ENCODE assay signal across 29 cellular contexts in genomic region chr10:24802378-24802777, GRCh38.
"Had no signal": no experiment of that assay in that cellular context is flagged by ENCODE, and none has a peak within 500 bp of the region (broad histone marks: within the 10 kb centered on the region; RNA-seq: fewer than 3 reads in every experiment).

No MANE protein-coding gene starts in this region.

- H3K27ac ChIP-seq: stomach, suprapubic skin, testis, thoracic aorta, thyroid gland, tibial artery, tibial nerve, transverse colon, upper lobe of left lung, upper lobe of right lung, uterus, vagina had no signal

- H3K4me3 Mint-ChIP-seq: stimulated activated effector memory CD8-positive, alpha-beta T cell treated with anti-CD3 and anti-CD28 coated beads, Interleukin-12 subunit alpha, Interleukin-12 subunit beta, amount 100 ng/mL, for 72 hours; stimulated activated memory B cell treated with anti-CD40 and anti-IgM and Interleukin-4, amounts not matched to agents 10 μg/mL and 1 μg/mL and 100 μg/mL, for 72 hours; stimulated activated naive B cell treated with anti-CD40 and anti-IgM and Interleukin-4, amounts not matched to agents 10 μg/mL and 1 μg/mL and 100 μg/mL, for 72 hours; stimulated activated naive CD8-positive, alpha-beta T cell treated with anti-CD3 and anti-CD28 coated beads, Interleukin-15, amount 100 ng/mL, for 72 hours; stimulated activated naive CD8-positive, alpha-beta T cell treated with anti-CD3 and anti-CD28 coated beads, Interleukin-15, Interleukin-2, amounts not matched to agents 100 ng/mL and 50 ng/mL, for 24 hours; type B pancreatic cell had no signal

- H3K27me3 Mint-ChIP-seq: stimulated activated naive CD8-positive, alpha-beta T cell treated with anti-CD3 and anti-CD28 coated beads, Interleukin-15, amount 100 ng/mL, for 72 hours; stimulated activated naive CD8-positive, alpha-beta T cell treated with anti-CD3 and anti-CD28 coated beads, Interleukin-15, Interleukin-2, amounts not matched to agents 100 ng/mL and 50 ng/mL, for 24 hours; type B pancreatic cell had no signal

- DNase-seq: stimulated activated CD4-positive, alpha-beta T cell treated with anti-CD3 and anti-CD28 coated beads, Interleukin-2, amount 100 ng/mL, for 48 hours; stimulated activated CD4-positive, alpha-beta T cell treated with anti-CD3 and anti-CD28 coated beads, Interleukin-4, amount 100 ng/mL, for 1 hour; stimulated activated CD4-positive, alpha-beta T cell treated with anti-CD3 and anti-CD28 coated beads, Interleukin-4, amount 100 ng/mL, for 24 hours; stimulated activated CD4-positive, alpha-beta T cell treated with anti-CD3 and anti-CD28 coated beads, Interleukin-4, amount 100 ng/mL, for 4 hours; stimulated activated CD8-positive, alpha-beta memory T cell treated with anti-CD3 and anti-CD28 coated beads, Interleukin-4, amount 100 ng/mL, for 48 hours; stimulated activated naive B cell treated with anti-CD40 and anti-IgM and Interleukin-4, amounts not matched to agents 10 μg/mL and 1 μg/mL and 100 μg/mL, for 72 hours; stimulated activated naive CD4-positive, alpha-beta T cell; stimulated activated naive CD4-positive, alpha-beta T cell treated with Interleukin-2 at 50 U/mL for 16 hours; stimulated activated naive CD8-positive, alpha-beta T cell treated with anti-CD3 and anti-CD28 coated beads, Interleukin-15, amount 100 ng/mL, for 72 hours; stimulated activated naive CD8-positive, alpha-beta T cell treated with anti-CD3 and anti-CD28 coated beads, Interleukin-15, Interleukin-2, amounts not matched to agents 100 U/mL and 50 U/mL, for 24 hours; stomach; substantia nigra; testis; thyroid gland; tibial artery; transverse colon; trophoblast cell; upper lobe of left lung; upper lobe of right lung; uterus had no signal

- H3K9me3 ChIP-seq: stomach, suprapubic skin, testis, thoracic aorta, thyroid gland, tibial artery, tibial nerve, transverse colon, upper lobe of left lung, upper lobe of right lung, uterus, vagina had no signal

- H3K4me1 ChIP-seq: stomach, suprapubic skin, testis, thyroid gland, tibial artery, tibial nerve, transverse colon, upper lobe of left lung, upper lobe of right lung, uterus, vagina had no signal

- H3K27ac Mint-ChIP-seq: stimulated activated effector memory CD8-positive, alpha-beta T cell treated with anti-CD3 and anti-CD28 coated beads, Interleukin-12 subunit alpha, Interleukin-12 subunit beta, amount 100 ng/mL, for 72 hours; stimulated activated memory B cell treated with anti-CD40 and anti-IgM and Interleukin-4, amounts not matched to agents 10 μg/mL and 1 μg/mL and 100 μg/mL, for 72 hours; stimulated activated naive B cell treated with anti-CD40 and anti-IgM and Interleukin-4, amounts not matched to agents 10 μg/mL and 1 μg/mL and 100 μg/mL, for 72 hours; stimulated activated naive CD8-positive, alpha-beta T cell treated with anti-CD3 and anti-CD28 coated beads, Interleukin-15, amount 100 ng/mL, for 72 hours; stimulated activated naive CD8-positive, alpha-beta T cell treated with anti-CD3 and anti-CD28 coated beads, Interleukin-15, Interleukin-2, amounts not matched to agents 100 ng/mL and 50 ng/mL, for 24 hours; type B pancreatic cell had no signal

- FAIRE-seq: urothelium cell line had no signal

- H3K9me3 Mint-ChIP-seq: stimulated activated effector memory CD8-positive, alpha-beta T cell treated with anti-CD3 and anti-CD28 coated beads, Interleukin-12 subunit alpha, Interleukin-12 subunit beta, amount 100 ng/mL, for 72 hours; stimulated activated memory B cell treated with anti-CD40 and anti-IgM and Interleukin-4, amounts not matched to agents 10 μg/mL and 1 μg/mL and 100 μg/mL, for 72 hours; stimulated activated naive CD8-positive, alpha-beta T cell treated with anti-CD3 and anti-CD28 coated beads, Interleukin-15, amount 100 ng/mL, for 72 hours; type B pancreatic cell had no signal

- H3K27me3 ChIP-seq: stomach, suprapubic skin, testis, thyroid gland, tibial artery, tibial nerve, transverse colon, upper lobe of left lung, upper lobe of right lung, uterus, vagina had no signal

- ATAC-seq: stimulated activated effector memory CD8-positive, alpha-beta T cell treated with anti-CD3 and anti-CD28 coated beads, Interleukin-12 subunit alpha, Interleukin-12 subunit beta, amount 100 ng/mL, for 72 hours; stimulated activated memory B cell treated with anti-CD40 and anti-IgM and Interleukin-4, amounts not matched to agents 10 μg/mL and 1 μg/mL and 100 μg/mL, for 72 hours; stimulated activated naive B cell treated with anti-CD40 and anti-IgM and Interleukin-4, amounts not matched to agents 10 μg/mL and 1 μg/mL and 100 μg/mL, for 72 hours; stimulated activated naive CD8-positive, alpha-beta T cell treated with anti-CD3 and anti-CD28 coated beads, Interleukin-15, amount 100 ng/mL, for 72 hours; stimulated activated naive CD8-positive, alpha-beta T cell treated with anti-CD3 and anti-CD28 coated beads, Interleukin-15, Interleukin-2, amounts not matched to agents 100 U/mL and 50 U/mL, for 24 hours; upper lobe of right lung had no signal

- H3K4me1 Mint-ChIP-seq: stimulated activated effector memory CD8-positive, alpha-beta T cell treated with anti-CD3 and anti-CD28 coated beads, Interleukin-12 subunit alpha, Interleukin-12 subunit beta, amount 100 ng/mL, for 72 hours; stimulated activated memory B cell treated with anti-CD40 and anti-IgM and Interleukin-4, amounts not matched to agents 10 μg/mL and 1 μg/mL and 100 μg/mL, for 72 hours; stimulated activated naive B cell treated with anti-CD40 and anti-IgM and Interleukin-4, amounts not matched to agents 10 μg/mL and 1 μg/mL and 100 μg/mL, for 72 hours; stimulated activated naive CD8-positive, alpha-beta T cell treated with anti-CD3 and anti-CD28 coated beads, Interleukin-15, amount 100 ng/mL, for 72 hours had no signal

- H3K36me3 ChIP-seq: stomach, suprapubic skin, thoracic aorta, thyroid gland, tibial artery, tibial nerve, transverse colon, upper lobe of left lung, upper lobe of right lung, uterus, vagina had no signal

- H3K4me3 ChIP-seq: stomach, suprapubic skin, testis, thoracic aorta, thyroid gland, tibial artery, tibial nerve, transverse colon, upper lobe of left lung, upper lobe of right lung, uterus, vagina had no signal

- H3K36me3 Mint-ChIP-seq: stimulated activated effector memory CD8-positive, alpha-beta T cell treated with anti-CD3 and anti-CD28 coated beads, Interleukin-12 subunit alpha, Interleukin-12 subunit beta, amount 100 ng/mL, for 72 hours; stimulated activated memory B cell treated with anti-CD40 and anti-IgM and Interleukin-4, amounts not matched to agents 10 μg/mL and 1 μg/mL and 100 μg/mL, for 72 hours; stimulated activated naive B cell treated with anti-CD40 and anti-IgM and Interleukin-4, amounts not matched to agents 10 μg/mL and 1 μg/mL and 100 μg/mL, for 72 hours; type B pancreatic cell had no signal
